Comparison of ENCODE assay signal across 12 cellular contexts in genomic region chr12:54689984-54690383, GRCh38. TPM values are rescaled to one million over a fixed set of nuclear protein-coding genes. Genes with fewer than 3 reads are reported as not detected.
DNase-seq lines count a peak whose midpoint lies in the region; TF ChIP-seq lines count a peak whose summit lies in the region.
"Had no signal": no experiment of that assay in that cellular context is flagged by ENCODE, and none has a peak within 500 bp of the region (broad histone marks: within the 10 kb centered on the region; RNA-seq: fewer than 3 reads in every experiment).

No MANE protein-coding gene starts in this region.

- no peaks in the 10 kb centered on the region for H4K20me1 ChIP-seq in H9 (ENCODE audit: control insufficient read depth, insufficient read depth, insufficient read length)

- H3K9me3 ChIP-seq in H9 (ENCODE audit: control insufficient read depth, low read depth, low read length) (no peaks in the 10 kb centered on the region), iPS-20b (ENCODE audit: insufficient read depth, low read depth, low read length) (peaks cover 6% of the 10 kb centered on the region; the same call in 1 of the 2 replicates), neuronal stem cell (replicated peaks in 1 of 2; ENCODE audit: control insufficient read depth in 2 of 2, insufficient read depth in 1 of 2, low read depth in 1 of 2, low read length in 2 of 2) (peaks cover 0 to 3% of the 10 kb centered on the region in 2 donors)
- H3K9me3 ChIP-seq: prostate gland had no signal

- H3K4me3 ChIP-seq in BJ (ENCODE audit: low read depth, low read length) = no peak overlapping the region
- no peak overlapping the region for H3K4me3 ChIP-seq in iPS-20b (ENCODE audit: low read length)
- H3K4me3 ChIP-seq in neuronal stem cell (ENCODE audit: low read length in 2 of 2) = no peak overlapping the region
- H3K4me3 ChIP-seq: prostate gland had no signal

- no peak overlapping the region for H3K4me3 Mint-ChIP-seq in H9
- H3K4me3 Mint-ChIP-seq: activated T-helper 17 cell treated with anti-CD3 and anti-CD28 coated beads, Interleukin-2, amount 50 U/mL, for 72 hours had no signal

- H3K18ac ChIP-seq in H9 (ENCODE audit: insufficient read length, low read depth, low read length) (no peak overlapping the region), neuronal stem cell (ENCODE audit: low read length) (no peak overlapping the region)

- H3K27me3 ChIP-seq in BJ (ENCODE audit: control insufficient read depth, insufficient read depth, low read length) (no peaks in the 10 kb centered on the region), H9 (ENCODE audit: insufficient read depth, low read length) (peaks cover 2% of the 10 kb centered on the region; the same call in 1 of the 2 replicates), iPS-20b (ENCODE audit: insufficient read depth, low read length) (no peaks in the 10 kb centered on the region), neuronal stem cell (ENCODE audit: control insufficient read depth in 3 of 3, insufficient read depth in 3 of 3, low read depth in 1 of 3, low read length in 3 of 3) (no peaks in the 10 kb centered on the region)

- peaks cover 19 to 35% of the 10 kb centered on the region in 2 experiments for H3K4me1 Mint-ChIP-seq in H9
- H3K4me1 Mint-ChIP-seq: activated T-helper 17 cell treated with anti-CD3 and anti-CD28 coated beads, Interleukin-2, amount 50 U/mL, for 72 hours had no signal

- H3K79me1 ChIP-seq in H9 (ENCODE audit: insufficient read depth, low read depth, low read length, poor library complexity, severe bottlenecking) (no peaks in the 10 kb centered on the region), neuronal stem cell (ENCODE audit: low read depth, low read length) (no peaks in the 10 kb centered on the region)

- peaks cover 13 to 23% of the 10 kb centered on the region in 2 experiments for H3K9me3 Mint-ChIP-seq in H9
- H3K9me3 Mint-ChIP-seq: activated T-helper 17 cell treated with anti-CD3 and anti-CD28 coated beads, Interleukin-2, amount 50 U/mL, for 72 hours had no signal

- no peak overlapping the region for H2BK15ac ChIP-seq in H9 (ENCODE audit: low read depth, low read length)
- H2BK15ac ChIP-seq in neuronal stem cell (ENCODE audit: low read length) = no peak overlapping the region

- no peaks in the 10 kb centered on the region for H3K23me2 ChIP-seq in H9 (ENCODE audit: insufficient read length, low read depth, low read length, poor library complexity, severe bottlenecking)

- H3K79me2 ChIP-seq in H9 (ENCODE audit: insufficient read depth, low read length) = no peaks in the 10 kb centered on the region

- H3K4me2 ChIP-seq in H9 (ENCODE audit: insufficient read depth, insufficient read length, low read length) (no peak overlapping the region), neuronal stem cell (ENCODE audit: insufficient read depth, low read length, poor library complexity, severe bottlenecking) (no peak overlapping the region)

- WGBS in H9 (ENCODE audit: extremely low coverage, insufficient read length, low lambda C conversion rate) = no CpG with 5 or more reads among the region's 2 CpGs
- WGBS in neuronal stem cell (ENCODE audit: extremely low coverage in 2 of 2, insufficient read length in 2 of 2, insufficient replicate concordance in 1 of 2), 2 donors = no CpG with 5 or more reads among the region's 2 CpGs

- H2BK5ac ChIP-seq in H9 (ENCODE audit: insufficient read length, low read length) (no peak overlapping the region), neuronal stem cell (ENCODE audit: low read length) (no peak overlapping the region)

- no peak overlapping the region for H4K8ac ChIP-seq in H9 (replicated peaks; ENCODE audit: insufficient read length, low read depth, low read length)
- H4K8ac ChIP-seq in neuronal stem cell (ENCODE audit: low read depth, low read length) = no peak overlapping the region

- no peak overlapping the region for H2BK12ac ChIP-seq in H9 (ENCODE audit: insufficient read length, low read depth, low read length)
- H2BK12ac ChIP-seq in neuronal stem cell (ENCODE audit: low read length) = no peak overlapping the region

- H4K91ac ChIP-seq in H9 (ENCODE audit: insufficient read length, low read depth, low read length) = no peak overlapping the region
- H4K91ac ChIP-seq in neuronal stem cell (ENCODE audit: low read depth, low read length, poor library complexity) = no peak overlapping the region

- H3K4ac ChIP-seq in H9 (ENCODE audit: low read depth, low read length) = no peak overlapping the region
- no peak overlapping the region for H3K4ac ChIP-seq in neuronal stem cell (ENCODE audit: low read length)

- no peak overlapping the region for H2BK20ac ChIP-seq in H9 (ENCODE audit: low read depth, low read length, poor library complexity, severe bottlenecking)

- in situ Hi-C loops in SK-MEL-5 (cut with HindIII; ENCODE audit: low pct_unique_long_range_greater_than_20kb, low sequenced_read_pairs) = no loop called here

- no peak overlapping the region for H3K9ac ChIP-seq in H9 (ENCODE audit: extremely low read depth, insufficient read length, low read length)
- peak overlapping the region; percentile 28; the same call in 1 of the 2 replicates for H3K9ac ChIP-seq in iPS-20b (ENCODE audit: low read depth, low read length)
- H3K9ac ChIP-seq in neuronal stem cell (ENCODE audit: low read depth, low read length, poor library complexity) = no peak overlapping the region

- H3K23ac ChIP-seq in H9 (ENCODE audit: insufficient read length, low read depth, low read length) (no peak overlapping the region), neuronal stem cell (ENCODE audit: low read depth, low read length, poor library complexity) (no peak overlapping the region)

- H2AFZ ChIP-seq in H9 (ENCODE audit: low read length) = no peak overlapping the region
- H2AFZ ChIP-seq in neuronal stem cell (ENCODE audit: low read length) = no peak overlapping the region

- CTCF ChIA-PET in BJ (lab: Yijun Ruan, JAX) = interaction anchor here (3.6 kb wide), 1 partner anchor 13 kb away, joined by 12 read pairs; no protein-coding TSS in a partner anchor

- no peak overlapping the region for H2AK5ac ChIP-seq in H9 (ENCODE audit: insufficient read length, low read length)
- no peak overlapping the region for H2AK5ac ChIP-seq in neuronal stem cell (ENCODE audit: low read depth, low read length)

- DNase-seq in BJ (ENCODE audit: low read depth) = no peak
- peak; percentile 79 for DNase-seq in H9
- peak; percentile 55 for DNase-seq in SK-MEL-5 (ENCODE audit: low read depth, low spot score)
- no peak for DNase-seq in head of caudate nucleus
- no peak for DNase-seq in EL
- no peak for DNase-seq in neuronal stem cell (ENCODE audit: low spot score)
- no peak for DNase-seq in foreskin melanocyte
- DNase-seq: NCI-H2107, SHP77 treated with DMSO at 0.1 percent for 48 hours had no signal

- H3T11ph ChIP-seq in H9 (ENCODE audit: low read length) = no peak overlapping the region

- no peak overlapping the region for H3K56ac ChIP-seq in H9 (ENCODE audit: insufficient read length, low read depth, low read length)

- TF ChIP-seq CTCF in BJ (IDR thresholded peaks at IDR 0.05; ENCODE audit: insufficient read depth, low read depth, low read length) (peak; percentile 21; the same call in 1 of the 2 replicates), H9 (conservative IDR thresholded peaks at IDR 0.05) (peak; percentile 70)

- H4K5ac ChIP-seq in H9 (ENCODE audit: insufficient read length, low read depth, low read length) = no peak overlapping the region

- H3K36me3 Mint-ChIP-seq in H9 (ENCODE audit: insufficient read depth in 1 of 3, low read depth in 3 of 3) = peaks cover 8 to 20% (median 17%) of the 10 kb centered on the region in 3 experiments

- peaks cover 21% of the 10 kb centered on the region for H3K27me3 Mint-ChIP-seq in H9 (ENCODE audit: low read depth)

- H3K27ac ChIP-seq in H9 (ENCODE audit: insufficient read length, low read depth, low read length) (no peak overlapping the region), iPS-20b (ENCODE audit: low read length) (no peak overlapping the region), neuronal stem cell (replicated peaks; ENCODE audit: low read length) (no peak overlapping the region)
- H3K27ac ChIP-seq: prostate gland had no signal

- H3K27ac Mint-ChIP-seq in H9 = peak overlapping the region in 1 of 3 experiments; percentile 62; a peak in 1 of 7 replicates
- H3K27ac Mint-ChIP-seq: activated T-helper 17 cell treated with anti-CD3 and anti-CD28 coated beads, Interleukin-2, amount 50 U/mL, for 72 hours had no signal

- H3K14ac ChIP-seq in H9 (ENCODE audit: insufficient read depth, low read length) (no peak overlapping the region), neuronal stem cell (ENCODE audit: low read length) (no peak overlapping the region)

- POLR2A ChIA-PET in BJ (lab: Charles Lee) = no interaction called here

- H3K4me1 ChIP-seq in H9 (ENCODE audit: insufficient read depth, low read length) = peaks cover 8% of the 10 kb centered on the region; the same call in 1 of the 2 replicates
- peaks cover 2% of the 10 kb centered on the region; the same call in 1 of the 2 replicates for H3K4me1 ChIP-seq in iPS-20b (ENCODE audit: insufficient read depth, low read length)
- no peaks in the 10 kb centered on the region for H3K4me1 ChIP-seq in neuronal stem cell (ENCODE audit: control insufficient read depth in 2 of 2, insufficient read depth in 1 of 2, low read depth in 1 of 2, low read length in 2 of 2)
- H3K4me1 ChIP-seq: prostate gland had no signal

- intact Hi-C loops in head of caudate nucleus (cut with DNase I) = no loop called here

- peak overlapping the region; percentile 64 for H2BK120ac ChIP-seq in H9 (ENCODE audit: low read depth, low read length, poor library complexity, severe bottlenecking)
- H2BK120ac ChIP-seq in neuronal stem cell (ENCODE audit: low read depth, low read length) = no peak overlapping the region

- H3K36me3 ChIP-seq in BJ (ENCODE audit: control insufficient read depth, insufficient read depth, low read length) (no peaks in the 10 kb centered on the region), iPS-20b (ENCODE audit: insufficient read depth, low read depth, low read length) (no peaks in the 10 kb centered on the region), neuronal stem cell (replicated peaks in 1 of 2; ENCODE audit: control insufficient read depth in 2 of 2, insufficient read depth in 2 of 2, low read length in 2 of 2) (no peaks in the 10 kb centered on the region)
- H3K36me3 ChIP-seq: prostate gland had no signal

RNA-seq across cellular contexts. Expression of gene DCD, which starts 41.8 kb away (rescaled TPM):
- polyA plus RNA-seq in BJ (2011; rRNA removed) = not detected in 2 replicates
- polyA minus RNA-seq in BJ (2011; rRNA and poly(A)+ RNA removed) = not detected in 2 replicates
- total RNA-seq in H9 (2021) = not detected in 2 replicates
- total RNA-seq in SK-MEL-5 (2014; rRNA removed; shearing (Covaris generic)) = not detected in 2 replicates
- polyA plus RNA-seq in SK-MEL-5 (2015; cell fraction: cytosol; rRNA removed) = not detected in 2 replicates
- not detected in 2 replicates for polyA plus RNA-seq in SK-MEL-5 (2015; cell fraction: nucleus; rRNA removed)
- not detected for polyA plus RNA-seq in neuronal stem cell (2013, experiment 1 of 2)
- not detected for polyA plus RNA-seq in neuronal stem cell (2013, experiment 2 of 2)
- total RNA-seq: activated T-helper 17 cell treated with anti-CD3 and anti-CD28 coated beads, Interleukin-2, amount 50 U/mL, for 72 hours had no signal

RNA-seq across cellular contexts. Expression of gene LACRT, which starts 55.3 kb away (rescaled TPM):
- polyA plus RNA-seq in BJ (2011; rRNA removed) = not detected in 2 replicates
- not detected in 2 replicates for polyA minus RNA-seq in BJ (2011; rRNA and poly(A)+ RNA removed)
- not detected in 2 replicates for total RNA-seq in H9 (2021)
- total RNA-seq in SK-MEL-5 (2014; rRNA removed; shearing (Covaris generic)) = not detected in 2 replicates
- not detected in 2 replicates for polyA plus RNA-seq in SK-MEL-5 (2015; cell fraction: cytosol; rRNA removed)
- not detected in 2 replicates for polyA plus RNA-seq in SK-MEL-5 (2015; cell fraction: nucleus; rRNA removed)
- polyA plus RNA-seq in neuronal stem cell (2013, experiment 1 of 2) = not detected
- polyA plus RNA-seq in neuronal stem cell (2013, experiment 2 of 2) = not detected
- total RNA-seq: activated T-helper 17 cell treated with anti-CD3 and anti-CD28 coated beads, Interleukin-2, amount 50 U/mL, for 72 hours; prostate gland had no signal

Comparison
In these comparisons a context has a peak if more than half of its experiments do, and no peak if none do; other contexts are left out.
1. DNase-seq: peak in H9 (single experiment) and SK-MEL-5 (single experiment); none in BJ (single experiment), head of caudate nucleus (0 of 42), EL (single experiment), neuronal stem cell (single experiment) and foreskin melanocyte (single experiment).